In the genomic region with DNA sequence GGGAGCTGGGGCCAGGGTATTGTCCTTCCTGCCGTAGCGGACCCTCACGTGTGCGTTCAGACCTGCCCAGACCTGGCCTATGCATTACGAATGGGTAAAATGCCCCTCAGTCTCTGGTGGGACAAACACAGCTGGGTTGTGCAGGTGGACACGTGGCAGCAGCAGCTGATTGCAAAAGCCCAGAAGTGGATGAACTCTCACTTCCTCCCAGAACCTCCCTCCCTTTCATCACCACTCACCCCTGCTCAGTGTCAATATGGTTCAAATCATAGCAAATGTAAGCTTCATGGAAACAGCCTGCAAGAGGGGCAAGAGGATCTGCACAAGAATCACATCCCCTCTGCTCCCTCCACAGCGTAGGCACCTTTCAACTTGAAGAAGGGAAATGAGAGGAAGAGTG, we compare ENCODE assay signal across 1 cellular context.
TF ChIP-seq lines count a peak whose summit lies in the region.

No MANE protein-coding gene starts in this region.

TF ChIP-seq in GM12878, 131 proteins besides CTCF, POLR2A, EP300 and RAD21 (continued from another document):
- TF ChIP-seq, protein P1, sequence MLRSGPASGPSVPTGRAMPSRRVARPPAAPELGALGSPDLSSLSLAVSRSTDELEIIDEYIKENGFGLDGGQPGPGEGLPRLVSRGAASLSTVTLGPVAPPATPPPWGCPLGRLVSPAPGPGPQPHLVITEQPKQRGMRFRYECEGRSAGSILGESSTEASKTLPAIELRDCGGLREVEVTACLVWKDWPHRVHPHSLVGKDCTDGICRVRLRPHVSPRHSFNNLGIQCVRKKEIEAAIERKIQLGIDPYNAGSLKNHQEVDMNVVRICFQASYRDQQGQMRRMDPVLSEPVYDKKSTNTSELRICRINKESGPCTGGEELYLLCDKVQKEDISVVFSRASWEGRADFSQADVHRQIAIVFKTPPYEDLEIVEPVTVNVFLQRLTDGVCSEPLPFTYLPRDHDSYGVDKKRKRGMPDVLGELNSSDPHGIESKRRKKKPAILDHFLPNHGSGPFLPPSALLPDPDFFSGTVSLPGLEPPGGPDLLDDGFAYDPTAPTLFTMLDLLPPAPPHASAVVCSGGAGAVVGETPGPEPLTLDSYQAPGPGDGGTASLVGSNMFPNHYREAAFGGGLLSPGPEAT (IDR thresholded peaks at IDR 0.05; ENCODE audit: low read depth), result no peak
- 0 out of 2 replicates have a peak, but pooled peaks have one; percentile 43 for TF ChIP-seq TCF12 (IDR thresholded peaks at IDR 0.05; ENCODE audit: low read depth, low read length)
- TF ChIP-seq EZH2 (IDR thresholded peaks at IDR 0.05; ENCODE audit: borderline replicate concordance, control insufficient read depth, low read depth, low read length), result no peak
- no peak for TF ChIP-seq JUND (IDR thresholded peaks at IDR 0.05; ENCODE audit: low read depth, low read length)
- TF ChIP-seq MYC (IDR thresholded peaks at IDR 0.05; ENCODE audit: insufficient read depth, insufficient read length, insufficient replicate concordance, low read length, severe bottlenecking), result no peak
- no peak for TF ChIP-seq NR2F1 (conservative IDR thresholded peaks at IDR 0.05)
- no peak for TF ChIP-seq MTA2 (IDR thresholded peaks at IDR 0.05; ENCODE audit: low read depth)
